In the genomic region with DNA sequence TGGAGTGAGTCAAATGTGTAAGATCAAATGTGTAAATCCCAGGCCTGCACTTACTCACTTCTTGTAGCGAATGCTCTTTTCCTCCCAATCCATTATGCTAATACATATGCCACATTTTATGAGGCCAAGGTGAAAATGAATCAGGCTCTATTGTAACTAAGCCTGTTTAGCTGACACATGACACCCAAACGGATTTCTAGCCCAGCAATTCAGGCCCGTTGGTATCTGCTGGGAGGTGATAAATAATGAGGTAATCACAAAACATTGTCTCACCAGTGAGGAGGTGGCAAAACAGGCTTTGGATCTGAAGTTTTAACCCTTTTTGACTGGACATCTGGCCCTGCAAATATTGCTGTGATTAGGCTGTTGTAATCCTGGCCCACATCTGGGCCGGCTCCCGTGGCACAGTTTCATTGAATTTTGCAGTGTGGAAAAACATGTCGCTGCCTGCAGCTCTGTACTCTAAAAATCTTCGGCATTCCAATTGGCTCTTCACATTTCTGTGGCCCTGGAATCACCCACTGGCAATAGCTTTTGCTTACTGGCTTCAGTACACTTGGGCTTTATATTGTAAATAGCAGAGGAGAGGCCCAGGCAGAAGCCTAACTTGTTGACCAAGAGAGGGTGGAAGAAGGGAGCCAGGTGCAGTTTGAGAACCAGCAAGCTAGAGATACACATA, we compare ENCODE assay signal across 1 cellular context.
TF ChIP-seq lines count a peak whose summit lies in the region.

No MANE protein-coding gene starts in this region.

TF ChIP-seq in GM23338, 12 proteins besides CTCF, POLR2A, EP300 and RAD21 (continued from another document):
- TF ChIP-seq, protein P1, sequence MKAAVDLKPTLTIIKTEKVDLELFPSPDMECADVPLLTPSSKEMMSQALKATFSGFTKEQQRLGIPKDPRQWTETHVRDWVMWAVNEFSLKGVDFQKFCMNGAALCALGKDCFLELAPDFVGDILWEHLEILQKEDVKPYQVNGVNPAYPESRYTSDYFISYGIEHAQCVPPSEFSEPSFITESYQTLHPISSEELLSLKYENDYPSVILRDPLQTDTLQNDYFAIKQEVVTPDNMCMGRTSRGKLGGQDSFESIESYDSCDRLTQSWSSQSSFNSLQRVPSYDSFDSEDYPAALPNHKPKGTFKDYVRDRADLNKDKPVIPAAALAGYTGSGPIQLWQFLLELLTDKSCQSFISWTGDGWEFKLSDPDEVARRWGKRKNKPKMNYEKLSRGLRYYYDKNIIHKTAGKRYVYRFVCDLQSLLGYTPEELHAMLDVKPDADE (IDR thresholded peaks at IDR 0.05), result no peak
- TF ChIP-seq JUNB (IDR thresholded peaks at IDR 0.05; ENCODE audit: unreplicated experiment) (no peak), ZNF331 (CRISPR knock-in tag; IDR thresholded peaks at IDR 0.05; ENCODE audit: low read depth) (no peak), NANOG (IDR thresholded peaks at IDR 0.05; ENCODE audit: borderline replicate concordance) (no peak), EZH2 (IDR thresholded peaks at IDR 0.05; ENCODE audit: low read depth, unreplicated experiment) (no peak), STAT1 (IDR thresholded peaks at IDR 0.05; ENCODE audit: unreplicated experiment) (no peak)
- TF ChIP-seq, protein P2, sequence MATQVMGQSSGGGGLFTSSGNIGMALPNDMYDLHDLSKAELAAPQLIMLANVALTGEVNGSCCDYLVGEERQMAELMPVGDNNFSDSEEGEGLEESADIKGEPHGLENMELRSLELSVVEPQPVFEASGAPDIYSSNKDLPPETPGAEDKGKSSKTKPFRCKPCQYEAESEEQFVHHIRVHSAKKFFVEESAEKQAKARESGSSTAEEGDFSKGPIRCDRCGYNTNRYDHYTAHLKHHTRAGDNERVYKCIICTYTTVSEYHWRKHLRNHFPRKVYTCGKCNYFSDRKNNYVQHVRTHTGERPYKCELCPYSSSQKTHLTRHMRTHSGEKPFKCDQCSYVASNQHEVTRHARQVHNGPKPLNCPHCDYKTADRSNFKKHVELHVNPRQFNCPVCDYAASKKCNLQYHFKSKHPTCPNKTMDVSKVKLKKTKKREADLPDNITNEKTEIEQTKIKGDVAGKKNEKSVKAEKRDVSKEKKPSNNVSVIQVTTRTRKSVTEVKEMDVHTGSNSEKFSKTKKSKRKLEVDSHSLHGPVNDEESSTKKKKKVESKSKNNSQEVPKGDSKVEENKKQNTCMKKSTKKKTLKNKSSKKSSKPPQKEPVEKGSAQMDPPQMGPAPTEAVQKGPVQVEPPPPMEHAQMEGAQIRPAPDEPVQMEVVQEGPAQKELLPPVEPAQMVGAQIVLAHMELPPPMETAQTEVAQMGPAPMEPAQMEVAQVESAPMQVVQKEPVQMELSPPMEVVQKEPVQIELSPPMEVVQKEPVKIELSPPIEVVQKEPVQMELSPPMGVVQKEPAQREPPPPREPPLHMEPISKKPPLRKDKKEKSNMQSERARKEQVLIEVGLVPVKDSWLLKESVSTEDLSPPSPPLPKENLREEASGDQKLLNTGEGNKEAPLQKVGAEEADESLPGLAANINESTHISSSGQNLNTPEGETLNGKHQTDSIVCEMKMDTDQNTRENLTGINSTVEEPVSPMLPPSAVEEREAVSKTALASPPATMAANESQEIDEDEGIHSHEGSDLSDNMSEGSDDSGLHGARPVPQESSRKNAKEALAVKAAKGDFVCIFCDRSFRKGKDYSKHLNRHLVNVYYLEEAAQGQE (IDR thresholded peaks at IDR 0.05; ENCODE audit: unreplicated experiment), result no peak
TF ChIP-seq in GM23338: peak in this region for 0.
